ENCODE assay signal across 30 cellular contexts in the genomic region with DNA sequence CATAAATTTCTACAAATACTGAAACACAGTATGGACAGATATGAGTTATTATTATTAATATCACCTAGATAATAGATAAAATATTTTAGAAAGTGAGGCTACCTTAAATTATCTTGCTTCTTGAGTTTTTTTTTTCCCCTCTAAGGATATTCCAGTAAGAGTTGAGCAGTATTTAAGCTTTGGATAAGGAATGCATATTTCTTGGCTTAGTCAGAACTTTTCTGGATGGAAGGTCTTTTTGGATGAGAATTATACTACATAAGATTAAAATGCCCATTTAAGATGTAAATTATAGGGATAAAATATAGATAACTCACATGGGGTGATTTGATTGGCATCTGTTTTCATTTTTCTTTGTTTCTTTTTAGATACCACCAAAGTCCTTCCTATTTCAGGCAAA. TPM values are rescaled to one million over a fixed set of nuclear protein-coding genes. Genes with fewer than 3 reads are reported as not detected.
DNase-seq lines count a peak whose midpoint lies in the region; ATAC-seq and TF ChIP-seq lines count a peak whose summit lies in the region.
"Had no signal": no experiment of that assay in that cellular context is flagged by ENCODE, and none has a peak within 500 bp of the region (broad histone marks: within the 10 kb centered on the region; RNA-seq: fewer than 3 reads in every experiment).

No MANE protein-coding gene starts in this region.

- H3K27ac ChIP-seq in left ventricle myocardium inferior (replicated peaks) (peak overlapping the region; percentile 5), fibroblast of lung (ENCODE audit: insufficient read depth, low read length) (no peak overlapping the region)
- H3K27ac ChIP-seq: 22Rv1, esophagus muscularis mucosa, neural progenitor cell, pancreas, RWPE1, VCaP had no signal

- H3K79me2 ChIP-seq in fibroblast of lung (ENCODE audit: control insufficient read depth, insufficient read depth, low read length), result no peaks in the 10 kb centered on the region

- ATAC-seq in Right ventricle myocardium inferior, result no peak
- ATAC-seq in GM21526 (IDR thresholded peaks at IDR 0.05; ENCODE audit: low FRiP score, unreplicated experiment), result no peak
- ATAC-seq: GM12878; HepG2; left ventricle myocardium superior; pancreas; stimulated activated naive CD8-positive, alpha-beta T cell treated with anti-CD3 and anti-CD28 coated beads, Interleukin-15, Interleukin-2, amounts not matched to agents 100 U/mL and 50 U/mL, for 24 hours had no signal

- no peak overlapping the region for H3K9ac ChIP-seq in fibroblast of lung (ENCODE audit: insufficient read depth, low read length)
- H3K9ac ChIP-seq: neural progenitor cell had no signal

- H3K36me3 ChIP-seq in left ventricle myocardium inferior (peaks cover 5% of the 10 kb centered on the region), fibroblast of lung (ENCODE audit: control insufficient read depth, insufficient read depth, low read length) (no peaks in the 10 kb centered on the region)
- H3K36me3 ChIP-seq: HAP-1, neural progenitor cell, pancreas had no signal

- H4K20me1 ChIP-seq in fibroblast of lung (ENCODE audit: control insufficient read depth, extremely low read depth, insufficient read depth, low read length), result no peaks in the 10 kb centered on the region

- H3K4me3 ChIP-seq in left ventricle myocardium inferior (no peak overlapping the region), fibroblast of lung (replicated peaks in 1 of 4; ENCODE audit: control extremely low read depth in 1 of 4, insufficient read depth in 1 of 4, low read depth in 3 of 4, low read length in 4 of 4) (no peak overlapping the region)
- H3K4me3 ChIP-seq: esophagus muscularis mucosa, GM12878, HAP-1, neural progenitor cell, pancreas had no signal

- DNase-seq in left ventricle myocardium inferior (no peak), Right ventricle myocardium inferior (ENCODE audit: missing footprints) (no peak), amniotic epithelial cell (ENCODE audit: low read depth) (peak; percentile 56), fibroblast of lung (ENCODE audit: low read depth in 2 of 2) (peak; percentile 56 to 64), kidney glomerular epithelial cell (lab: John Stamatoyannopoulos, UW) (no peak), germinal center (ENCODE audit: low spot score) (no peak), KG1 (lab: John Stamatoyannopoulos, UW) (no peak)
- DNase-seq: activated CD4-positive, alpha-beta T cell treated with anti-CD3 and anti-CD28 coated beads for 4 hours; activated naive CD4-positive, alpha-beta T cell treated with anti-CD3 and anti-CD28 coated beads, Interleukin-2, amount 50 U/mL, for 16 hours; CD4-positive, alpha-beta T cell; islet precursor cell; Kasumi-1; left ventricle myocardium superior; NCI-H510A; OCI-M1; pancreas; retina; small intestine; stimulated activated CD4-positive, alpha-beta T cell treated with anti-CD3 and anti-CD28 coated beads, Interleukin-1b, Interleukin-23, amount 100 ng/mL, for 48 hours; stimulated activated naive CD8-positive, alpha-beta T cell treated with anti-CD3 and anti-CD28 coated beads, Interleukin-15, Interleukin-2, amounts not matched to agents 100 U/mL and 50 U/mL, for 24 hours; T1000 had no signal

- H3K27me3 ChIP-seq in left ventricle myocardium inferior (ENCODE audit: low read depth) (no peaks in the 10 kb centered on the region), fibroblast of lung (ENCODE audit: control insufficient read depth, insufficient read depth, low read length) (no peaks in the 10 kb centered on the region)
- H3K27me3 ChIP-seq: esophagus muscularis mucosa, neural progenitor cell, pancreas had no signal

- no peak overlapping the region for H3K4me2 ChIP-seq in fibroblast of lung (ENCODE audit: extremely low read depth, insufficient read depth, low read length)
- H3K4me2 ChIP-seq: neural progenitor cell had no signal

- no peak overlapping the region for H2AFZ ChIP-seq in fibroblast of lung (ENCODE audit: low read length)
- H2AFZ ChIP-seq: neural progenitor cell had no signal

- H3K9me3 ChIP-seq in left ventricle myocardium inferior (replicated peaks), result no peaks in the 10 kb centered on the region
- no peaks in the 10 kb centered on the region for H3K9me3 ChIP-seq in fibroblast of lung (ENCODE audit: control insufficient read depth, insufficient read depth, low read depth, low read length)
- H3K9me3 ChIP-seq: esophagus muscularis mucosa, HAP-1, pancreas had no signal

- peaks cover 88% of the 10 kb centered on the region for H3K4me1 ChIP-seq in left ventricle myocardium inferior
- peaks cover 2% of the 10 kb centered on the region for H3K4me1 ChIP-seq in fibroblast of lung (ENCODE audit: control insufficient read depth, extremely low read depth, insufficient read depth, low read length)
- H3K4me1 ChIP-seq: esophagus muscularis mucosa, neural progenitor cell, pancreas had no signal

- intact Hi-C loops in left ventricle myocardium inferior (cut with micrococcal nuclease), result no loop called here
- intact Hi-C loops in Right ventricle myocardium inferior (cut with DNase I), result no loop called here

- no peak for TF ChIP-seq CTCF in left ventricle myocardium inferior (IDR thresholded peaks at IDR 0.05; ENCODE audit: borderline replicate concordance)
- TF ChIP-seq CTCF in fibroblast of lung (conservative IDR thresholded peaks at IDR 0.05 in 1 of 2, IDR thresholded peaks at IDR 0.05 in 1 of 2; ENCODE audit: low read depth in 1 of 2, low read length in 2 of 2), result no peak

RNA-seq across cellular contexts. Expression of gene LAMA2, which starts 16.7 kb away (rescaled TPM):
- total RNA-seq in left ventricle myocardium inferior, result 185 TPM
- 119 TPM for total RNA-seq in Right ventricle myocardium inferior
- 57.8 and 67.5 TPM in 2 replicates for total RNA-seq in fibroblast of lung
- polyA plus RNA-seq in fibroblast of lung, result 19.5 and 22.7 TPM in 2 replicates
- 12.4 and 13.3 TPM in 2 replicates for polyA plus RNA-seq in fibroblast of lung (2012)
- polyA minus RNA-seq in fibroblast of lung (ENCODE audit: low replicate concordance), result 19.0 and 42.3 TPM in 2 replicates

Comparison
In these comparisons a context has a peak if more than half of its experiments do, and no peak if none do; other contexts are left out.
1. DNase-seq: peak in amniotic epithelial cell (single experiment) and fibroblast of lung (2 of 2); none in left ventricle myocardium inferior (single experiment), Right ventricle myocardium inferior (single experiment), kidney glomerular epithelial cell (single experiment), germinal center (single experiment) and KG1 (single experiment).